ENCODE assay signal across 1 cellular context in the genomic region with DNA sequence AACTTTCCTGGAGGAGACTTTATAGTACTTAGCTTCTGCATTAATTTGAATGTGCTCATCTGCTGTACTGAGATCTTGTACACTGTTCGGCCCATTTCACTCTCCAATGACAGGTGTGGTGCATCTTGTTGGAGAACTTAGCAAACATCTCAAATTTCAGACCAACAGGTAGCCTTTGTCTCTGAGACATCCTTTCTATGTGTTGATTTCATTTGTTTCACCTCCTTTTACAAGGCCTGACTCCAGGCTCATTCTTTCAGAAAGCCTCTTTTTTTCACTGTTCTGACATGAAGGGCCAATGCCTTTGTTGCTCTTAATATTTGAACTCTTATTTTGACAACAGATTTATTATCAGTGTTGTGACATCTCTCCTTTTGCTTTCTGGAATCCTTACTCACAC.
TF ChIP-seq lines count a peak whose summit lies in the region.

No MANE protein-coding gene starts in this region.

TF ChIP-seq in H1, 55 proteins besides CTCF, POLR2A, EP300 and RAD21:
- no peak for TF ChIP-seq TCF12 (IDR thresholded peaks at IDR 0.05; ENCODE audit: low read depth, low read length)
- no peak for TF ChIP-seq JUN (IDR thresholded peaks at IDR 0.05; ENCODE audit: low read depth, low read length)
- no peak for TF ChIP-seq YY1 (IDR thresholded peaks at IDR 0.05; ENCODE audit: low read depth, low read length)
- TF ChIP-seq SP2 (IDR thresholded peaks at IDR 0.05; ENCODE audit: low read length) = no peak
- no peak for TF ChIP-seq HDAC6 (IDR thresholded peaks at IDR 0.05; ENCODE audit: low read depth, low read length)
- TF ChIP-seq TEAD4 (IDR thresholded peaks at IDR 0.05; ENCODE audit: low read depth, low read length) = no peak
- no peak for TF ChIP-seq BRCA1 (IDR thresholded peaks at IDR 0.05; ENCODE audit: low read depth, low read length)
- TF ChIP-seq, protein P1, sequence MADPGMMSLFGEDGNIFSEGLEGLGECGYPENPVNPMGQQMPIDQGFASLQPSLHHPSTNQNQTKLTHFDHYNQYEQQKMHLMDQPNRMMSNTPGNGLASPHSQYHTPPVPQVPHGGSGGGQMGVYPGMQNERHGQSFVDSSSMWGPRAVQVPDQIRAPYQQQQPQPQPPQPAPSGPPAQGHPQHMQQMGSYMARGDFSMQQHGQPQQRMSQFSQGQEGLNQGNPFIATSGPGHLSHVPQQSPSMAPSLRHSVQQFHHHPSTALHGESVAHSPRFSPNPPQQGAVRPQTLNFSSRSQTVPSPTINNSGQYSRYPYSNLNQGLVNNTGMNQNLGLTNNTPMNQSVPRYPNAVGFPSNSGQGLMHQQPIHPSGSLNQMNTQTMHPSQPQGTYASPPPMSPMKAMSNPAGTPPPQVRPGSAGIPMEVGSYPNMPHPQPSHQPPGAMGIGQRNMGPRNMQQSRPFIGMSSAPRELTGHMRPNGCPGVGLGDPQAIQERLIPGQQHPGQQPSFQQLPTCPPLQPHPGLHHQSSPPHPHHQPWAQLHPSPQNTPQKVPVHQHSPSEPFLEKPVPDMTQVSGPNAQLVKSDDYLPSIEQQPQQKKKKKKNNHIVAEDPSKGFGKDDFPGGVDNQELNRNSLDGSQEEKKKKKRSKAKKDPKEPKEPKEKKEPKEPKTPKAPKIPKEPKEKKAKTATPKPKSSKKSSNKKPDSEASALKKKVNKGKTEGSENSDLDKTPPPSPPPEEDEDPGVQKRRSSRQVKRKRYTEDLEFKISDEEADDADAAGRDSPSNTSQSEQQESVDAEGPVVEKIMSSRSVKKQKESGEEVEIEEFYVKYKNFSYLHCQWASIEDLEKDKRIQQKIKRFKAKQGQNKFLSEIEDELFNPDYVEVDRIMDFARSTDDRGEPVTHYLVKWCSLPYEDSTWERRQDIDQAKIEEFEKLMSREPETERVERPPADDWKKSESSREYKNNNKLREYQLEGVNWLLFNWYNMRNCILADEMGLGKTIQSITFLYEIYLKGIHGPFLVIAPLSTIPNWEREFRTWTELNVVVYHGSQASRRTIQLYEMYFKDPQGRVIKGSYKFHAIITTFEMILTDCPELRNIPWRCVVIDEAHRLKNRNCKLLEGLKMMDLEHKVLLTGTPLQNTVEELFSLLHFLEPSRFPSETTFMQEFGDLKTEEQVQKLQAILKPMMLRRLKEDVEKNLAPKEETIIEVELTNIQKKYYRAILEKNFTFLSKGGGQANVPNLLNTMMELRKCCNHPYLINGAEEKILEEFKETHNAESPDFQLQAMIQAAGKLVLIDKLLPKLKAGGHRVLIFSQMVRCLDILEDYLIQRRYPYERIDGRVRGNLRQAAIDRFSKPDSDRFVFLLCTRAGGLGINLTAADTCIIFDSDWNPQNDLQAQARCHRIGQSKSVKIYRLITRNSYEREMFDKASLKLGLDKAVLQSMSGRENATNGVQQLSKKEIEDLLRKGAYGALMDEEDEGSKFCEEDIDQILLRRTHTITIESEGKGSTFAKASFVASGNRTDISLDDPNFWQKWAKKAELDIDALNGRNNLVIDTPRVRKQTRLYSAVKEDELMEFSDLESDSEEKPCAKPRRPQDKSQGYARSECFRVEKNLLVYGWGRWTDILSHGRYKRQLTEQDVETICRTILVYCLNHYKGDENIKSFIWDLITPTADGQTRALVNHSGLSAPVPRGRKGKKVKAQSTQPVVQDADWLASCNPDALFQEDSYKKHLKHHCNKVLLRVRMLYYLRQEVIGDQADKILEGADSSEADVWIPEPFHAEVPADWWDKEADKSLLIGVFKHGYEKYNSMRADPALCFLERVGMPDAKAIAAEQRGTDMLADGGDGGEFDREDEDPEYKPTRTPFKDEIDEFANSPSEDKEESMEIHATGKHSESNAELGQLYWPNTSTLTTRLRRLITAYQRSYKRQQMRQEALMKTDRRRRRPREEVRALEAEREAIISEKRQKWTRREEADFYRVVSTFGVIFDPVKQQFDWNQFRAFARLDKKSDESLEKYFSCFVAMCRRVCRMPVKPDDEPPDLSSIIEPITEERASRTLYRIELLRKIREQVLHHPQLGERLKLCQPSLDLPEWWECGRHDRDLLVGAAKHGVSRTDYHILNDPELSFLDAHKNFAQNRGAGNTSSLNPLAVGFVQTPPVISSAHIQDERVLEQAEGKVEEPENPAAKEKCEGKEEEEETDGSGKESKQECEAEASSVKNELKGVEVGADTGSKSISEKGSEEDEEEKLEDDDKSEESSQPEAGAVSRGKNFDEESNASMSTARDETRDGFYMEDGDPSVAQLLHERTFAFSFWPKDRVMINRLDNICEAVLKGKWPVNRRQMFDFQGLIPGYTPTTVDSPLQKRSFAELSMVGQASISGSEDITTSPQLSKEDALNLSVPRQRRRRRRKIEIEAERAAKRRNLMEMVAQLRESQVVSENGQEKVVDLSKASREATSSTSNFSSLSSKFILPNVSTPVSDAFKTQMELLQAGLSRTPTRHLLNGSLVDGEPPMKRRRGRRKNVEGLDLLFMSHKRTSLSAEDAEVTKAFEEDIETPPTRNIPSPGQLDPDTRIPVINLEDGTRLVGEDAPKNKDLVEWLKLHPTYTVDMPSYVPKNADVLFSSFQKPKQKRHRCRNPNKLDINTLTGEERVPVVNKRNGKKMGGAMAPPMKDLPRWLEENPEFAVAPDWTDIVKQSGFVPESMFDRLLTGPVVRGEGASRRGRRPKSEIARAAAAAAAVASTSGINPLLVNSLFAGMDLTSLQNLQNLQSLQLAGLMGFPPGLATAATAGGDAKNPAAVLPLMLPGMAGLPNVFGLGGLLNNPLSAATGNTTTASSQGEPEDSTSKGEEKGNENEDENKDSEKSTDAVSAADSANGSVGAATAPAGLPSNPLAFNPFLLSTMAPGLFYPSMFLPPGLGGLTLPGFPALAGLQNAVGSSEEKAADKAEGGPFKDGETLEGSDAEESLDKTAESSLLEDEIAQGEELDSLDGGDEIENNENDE (IDR thresholded peaks at IDR 0.05; ENCODE audit: insufficient replicate concordance, low read length) = no peak
- TF ChIP-seq, protein P2, sequence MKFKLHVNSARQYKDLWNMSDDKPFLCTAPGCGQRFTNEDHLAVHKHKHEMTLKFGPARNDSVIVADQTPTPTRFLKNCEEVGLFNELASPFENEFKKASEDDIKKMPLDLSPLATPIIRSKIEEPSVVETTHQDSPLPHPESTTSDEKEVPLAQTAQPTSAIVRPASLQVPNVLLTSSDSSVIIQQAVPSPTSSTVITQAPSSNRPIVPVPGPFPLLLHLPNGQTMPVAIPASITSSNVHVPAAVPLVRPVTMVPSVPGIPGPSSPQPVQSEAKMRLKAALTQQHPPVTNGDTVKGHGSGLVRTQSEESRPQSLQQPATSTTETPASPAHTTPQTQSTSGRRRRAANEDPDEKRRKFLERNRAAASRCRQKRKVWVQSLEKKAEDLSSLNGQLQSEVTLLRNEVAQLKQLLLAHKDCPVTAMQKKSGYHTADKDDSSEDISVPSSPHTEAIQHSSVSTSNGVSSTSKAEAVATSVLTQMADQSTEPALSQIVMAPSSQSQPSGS (IDR thresholded peaks at IDR 0.05; ENCODE audit: low read length) = no peak
- TF ChIP-seq TBP (IDR thresholded peaks at IDR 0.05; ENCODE audit: low read depth, low read length) = no peak
- no peak for TF ChIP-seq KDM5A (IDR thresholded peaks at IDR 0.05; ENCODE audit: low read length)
- no peak for TF ChIP-seq CREB1 (IDR thresholded peaks at IDR 0.05)
- TF ChIP-seq RXRA (IDR thresholded peaks at IDR 0.05; ENCODE audit: insufficient read depth, low read depth, low read length) = no peak
- no peak for TF ChIP-seq GTF2F1 (IDR thresholded peaks at IDR 0.05; ENCODE audit: borderline replicate concordance, low read depth, low read length)
